9 cellular contexts compared by ENCODE assay signal in genomic region chr2:183125659-183126341, GRCh38. TPM values are rescaled to one million over a fixed set of nuclear protein-coding genes. Genes with fewer than 3 reads are reported as not detected.
DNase-seq lines count a peak whose midpoint lies in the region; ATAC-seq, FAIRE-seq and TF ChIP-seq lines count a peak whose summit lies in the region.
"Had no signal": no experiment of that assay in that cellular context is flagged by ENCODE, and none has a peak within 500 bp of the region (broad histone marks: within the 10 kb centered on the region; RNA-seq: fewer than 3 reads in every experiment).

No MANE protein-coding gene starts in this region.

- H3K9ac ChIP-seq in OCI-LY3 (ENCODE audit: low read length) = peak overlapping the region; percentile 84
- peak overlapping the region; percentile 84 for H3K9ac ChIP-seq in endothelial cell of umbilical vein (replicated peaks; ENCODE audit: extremely low read depth, insufficient read depth, low read length)

- H3K27me3 ChIP-seq in OCI-LY3 (ENCODE audit: low read depth, low read length) (no peaks in the 10 kb centered on the region), endothelial cell of umbilical vein (ENCODE audit: control insufficient read depth in 2 of 2, insufficient read depth in 2 of 2, low read length in 2 of 2) (no peaks in the 10 kb centered on the region), gastrocnemius medialis (no peaks in the 10 kb centered on the region)

- CTCF ChIA-PET in activated CD4-positive, alpha-beta T cell treated with anti-CD3 and anti-CD28 coated beads for 36 hours (lab: Charles Lee) = interaction anchor here (1.2 kb wide), 1 partner anchor 86 kb away, joined by 5 read pairs; no protein-coding TSS in a partner anchor
- CTCF ChIA-PET in endothelial cell of umbilical vein (lab: Charles Lee) = interaction anchor here (1.0 kb wide), 1 partner anchor 13 kb away, joined by 3 read pairs; no protein-coding TSS in a partner anchor

- BruUV-seq in endothelial cell of umbilical vein (replicated peaks; lab: Mats Ljungman, UMichigan) = no TSS peak

- TF ChIP-seq CTCF in OCI-LY3 (IDR thresholded peaks at IDR 0.05; ENCODE audit: low read depth, low read length) (no peak), endothelial cell of umbilical vein (IDR thresholded peaks at IDR 0.05; ENCODE audit: extremely low read depth in 1 of 2, insufficient read depth in 1 of 2, low read depth in 1 of 2, low read length in 2 of 2) (no peak), gastrocnemius medialis (IDR thresholded peaks at IDR 0.05 in 4 of 5, conservative IDR thresholded peaks at IDR 0.05 in 1 of 5) (no peak)

- FAIRE-seq in endothelial cell of umbilical vein (lab: Jason Lieb, UNC) = no peak
- no peak for FAIRE-seq in GM12892 (lab: Jason Lieb, UNC)

- H3K9me3 ChIP-seq in OCI-LY3 (ENCODE audit: insufficient read depth, low read length) = no peaks in the 10 kb centered on the region
- H3K9me3 ChIP-seq in endothelial cell of umbilical vein (replicated peaks; ENCODE audit: control insufficient read depth, insufficient read depth, low read length) = no peaks in the 10 kb centered on the region
- H3K9me3 ChIP-seq in gastrocnemius medialis = no peaks in the 10 kb centered on the region

- H2AFZ ChIP-seq in OCI-LY3 (ENCODE audit: low read depth, low read length) (no peak overlapping the region), endothelial cell of umbilical vein (ENCODE audit: low read depth, low read length) (no peak overlapping the region)

- in situ Hi-C loops in gastrocnemius medialis (cut with MboI; ENCODE audit: low sequenced_read_pairs in 4 of 4) = loop anchor here in 1 of 4 donors (10.0 kb wide), 1 partner anchor 51 kb away; the partner anchor contains the start of gene DUSP19

- intact Hi-C loops in activated CD4-positive, alpha-beta T cell treated with anti-CD3 and anti-CD28 coated beads for 36 hours (cut with DNase I, micrococcal nuclease) = loop anchor here (2.0 to 10.0 kb wide), 3 partner anchors 89 to 1231 kb away; partner anchors contain the start of genes DNAJC10 (in 2 of the 2) and ITPRID2 (in 1 of the 2)
- intact Hi-C loops in endothelial cell of umbilical vein (cut with micrococcal nuclease) = loop anchor here (2.0 kb wide), 1 partner anchor 55 kb away; no protein-coding TSS in a partner anchor
- intact Hi-C loops in gastrocnemius medialis (cut with DNase I; ENCODE audit: low total_unique reads) = loop anchor here (2.0 to 10.0 kb wide), 2 partner anchors 87 to 1231 kb away; partner anchors contain the start of genes ITPRID2 and NCKAP1

- POLR2A ChIA-PET in activated CD4-positive, alpha-beta T cell treated with anti-CD3 and anti-CD28 coated beads for 36 hours (lab: Charles Lee) = no interaction called here
- POLR2A ChIA-PET in endothelial cell of umbilical vein (lab: Charles Lee) = no interaction called here

- H3K9me3 Mint-ChIP-seq in activated CD4-positive, alpha-beta T cell treated with anti-CD3 and anti-CD28 coated beads for 36 hours (ENCODE audit: low read depth) = no peaks in the 10 kb centered on the region

- H3K36me3 Mint-ChIP-seq in activated CD4-positive, alpha-beta T cell treated with anti-CD3 and anti-CD28 coated beads for 36 hours (ENCODE audit: low read depth) = peaks cover 19% of the 10 kb centered on the region

- H3K4me1 Mint-ChIP-seq in activated CD4-positive, alpha-beta T cell treated with anti-CD3 and anti-CD28 coated beads for 36 hours = peaks cover 25% of the 10 kb centered on the region

- H3K4me2 ChIP-seq in OCI-LY3 (ENCODE audit: low read length) (peak overlapping the region; percentile 82), endothelial cell of umbilical vein (ENCODE audit: insufficient read depth, low read length) (peak overlapping the region; percentile 86)

- DNase-seq in activated CD4-positive, alpha-beta T cell treated with anti-CD3 and anti-CD28 coated beads for 36 hours = no peak
- no peak for DNase-seq in activated CD4-positive, alpha-beta T cell treated with anti-CD3 and anti-CD28 coated beads for 1 hour
- DNase-seq in endothelial cell of umbilical vein (ENCODE audit: low read depth, low spot score) = no peak
- DNase-seq in gastrocnemius medialis = no peak
- no peak for DNase-seq in GM12892 (ENCODE audit: insufficient read length)
- DNase-seq: stimulated activated CD4-positive, alpha-beta T cell treated with anti-CD3 and anti-CD28 coated beads, Interleukin-15, amount 100 ng/mL, for 24 hours had no signal

- peak overlapping the region; percentile 51 for H3K27ac Mint-ChIP-seq in activated CD4-positive, alpha-beta T cell treated with anti-CD3 and anti-CD28 coated beads for 36 hours

- dilution Hi-C loops in endothelial cell of umbilical vein (cut with MboI; ENCODE audit: extremely low pct_ligation_motif_present, low sequenced_read_pairs) = no loop called here

- peaks cover 5% of the 10 kb centered on the region; the same call in 1 of the 2 replicates for H4K20me1 ChIP-seq in OCI-LY3 (ENCODE audit: insufficient read depth, low read length)
- H4K20me1 ChIP-seq in endothelial cell of umbilical vein (replicated peaks; ENCODE audit: control insufficient read depth, extremely low read depth, insufficient read depth, low read length) = peaks cover 2% of the 10 kb centered on the region

- H3K27ac ChIP-seq in OCI-LY3 (ENCODE audit: low read length) (no peak overlapping the region), endothelial cell of umbilical vein (ENCODE audit: insufficient read depth, low read depth, low read length) (no peak overlapping the region), gastrocnemius medialis (no peak overlapping the region)

- no peak for ATAC-seq in activated CD4-positive, alpha-beta T cell treated with anti-CD3 and anti-CD28 coated beads for 36 hours
- ATAC-seq in gastrocnemius medialis (no peak), GM19035 (IDR thresholded peaks at IDR 0.05; ENCODE audit: unreplicated experiment) (no peak), HG03565 (IDR thresholded peaks at IDR 0.05; ENCODE audit: unreplicated experiment) (no peak)

- no peaks in the 10 kb centered on the region for H3K9me1 ChIP-seq in endothelial cell of umbilical vein (replicated peaks; ENCODE audit: control insufficient read depth, extremely low read depth, insufficient read depth, low read length)

- TF ChIP-seq POLR2A in endothelial cell of umbilical vein (IDR thresholded peaks at IDR 0.05; ENCODE audit: low read depth, low read length) (no peak), gastrocnemius medialis (IDR thresholded peaks at IDR 0.05) (no peak), GM12892 (IDR thresholded peaks at IDR 0.05; ENCODE audit: low read depth, low read length) (no peak)

- H3K79me2 ChIP-seq in OCI-LY3 (ENCODE audit: low read length) (peaks cover 64% of the 10 kb centered on the region), endothelial cell of umbilical vein (ENCODE audit: control insufficient read depth, insufficient read depth, low read length) (peaks cover 57% of the 10 kb centered on the region)

- H3K4me3 ChIP-seq in OCI-LY3 (ENCODE audit: low read length) (peak overlapping the region; percentile 94), endothelial cell of umbilical vein (replicated peaks in 1 of 3; ENCODE audit: insufficient read depth in 1 of 3, low read depth in 1 of 3, low read length in 3 of 3) (peak overlapping the region in 1 of 3 experiments; percentile 81), gastrocnemius medialis (peak overlapping the region in 3 of 4 donors; percentile 78 to 99 (median 83))

- H3K36me3 ChIP-seq in OCI-LY3 (replicated peaks; ENCODE audit: low read depth, low read length) (peaks cover 8% of the 10 kb centered on the region), endothelial cell of umbilical vein (ENCODE audit: control insufficient read depth in 2 of 2, extremely low read depth in 1 of 2, insufficient read depth in 2 of 2, low read length in 2 of 2) (peaks cover 0 to 8% of the 10 kb centered on the region in 2 experiments), gastrocnemius medialis (peaks cover 0 to 11% of the 10 kb centered on the region in 2 donors)

- peak overlapping the region; percentile 96 for H3K4me3 Mint-ChIP-seq in activated CD4-positive, alpha-beta T cell treated with anti-CD3 and anti-CD28 coated beads for 36 hours

- H3K27me3 Mint-ChIP-seq in activated CD4-positive, alpha-beta T cell treated with anti-CD3 and anti-CD28 coated beads for 36 hours = no peaks in the 10 kb centered on the region

- H3K4me1 ChIP-seq in OCI-LY3 (ENCODE audit: low read length) (peaks cover 15% of the 10 kb centered on the region), endothelial cell of umbilical vein (ENCODE audit: control insufficient read depth, extremely low read depth, insufficient read depth, low read length) (peaks cover 12% of the 10 kb centered on the region), gastrocnemius medialis (peaks cover 12 to 16% of the 10 kb centered on the region in 2 donors)

TF ChIP-seq in endothelial cell of umbilical vein, 7 proteins besides CTCF, POLR2A, EP300 and RAD21:
- TF ChIP-seq JUN (IDR thresholded peaks at IDR 0.05; ENCODE audit: borderline replicate concordance, insufficient read depth, insufficient read length, low read depth) = no peak
- TF ChIP-seq POLR2AphosphoS5 (IDR thresholded peaks at IDR 0.05; ENCODE audit: insufficient read depth, low read depth, low read length) = no peak

RNA-seq across cellular contexts. Expression of gene NUP35, which starts 1.6 kb away (rescaled TPM):
- 10 to 100 TPM; 36.0 to 50.5 TPM for total RNA-seq in activated CD4-positive, alpha-beta T cell treated with anti-CD3 and anti-CD28 coated beads for 36 hours
- 18.5 and 22.1 TPM in 2 replicates for total RNA-seq in endothelial cell of umbilical vein
- 8.4 and 8.6 TPM in 2 replicates for polyA plus RNA-seq in endothelial cell of umbilical vein
- polyA plus RNA-seq in endothelial cell of umbilical vein (2011; cell fraction: cytosol; rRNA removed) = 10.3 and 11.4 TPM in 2 replicates
- polyA plus RNA-seq in endothelial cell of umbilical vein (2011; cell fraction: nucleus; rRNA removed) = 12.0 and 14.6 TPM in 2 replicates
- polyA plus RNA-seq in endothelial cell of umbilical vein (2012) = 12.7 and 19.5 TPM in 2 replicates
- 15.2 and 15.4 TPM in 2 replicates for polyA minus RNA-seq in endothelial cell of umbilical vein
- 8.8 TPM for polyA minus RNA-seq in endothelial cell of umbilical vein (2011; cell fraction: cytosol; rRNA and poly(A)+ RNA removed)
- 20.7 and 28.3 TPM in 2 replicates for polyA minus RNA-seq in endothelial cell of umbilical vein (2011; cell fraction: nucleus; rRNA and poly(A)+ RNA removed)
- total RNA-seq in gastrocnemius medialis = 1 to 10 TPM; 3.6 to 9.7 (median 5.6) TPM
- 19.1 TPM for polyA plus RNA-seq in GM12892 (2012; ENCODE audit: missing spikeins)

RNA-seq across cellular contexts. Expression of gene DUSP19, which starts 47.3 kb away (rescaled TPM):
- total RNA-seq in activated CD4-positive, alpha-beta T cell treated with anti-CD3 and anti-CD28 coated beads for 36 hours = 1 to 10 TPM; 4.0 to 4.2 TPM
- total RNA-seq in endothelial cell of umbilical vein = 1.7 and 1.9 TPM in 2 replicates
- 0.53 and 0.69 TPM in 2 replicates for polyA plus RNA-seq in endothelial cell of umbilical vein
- polyA plus RNA-seq in endothelial cell of umbilical vein (2011; cell fraction: cytosol; rRNA removed) = 0.59 and 0.92 TPM in 2 replicates
- polyA plus RNA-seq in endothelial cell of umbilical vein (2011; cell fraction: nucleus; rRNA removed) = 0.36 and 1.0 TPM in 2 replicates
- polyA plus RNA-seq in endothelial cell of umbilical vein (2012) = 0.74 and 0.75 TPM in 2 replicates
- 2.0 and 2.6 TPM in 2 replicates for polyA minus RNA-seq in endothelial cell of umbilical vein
- polyA minus RNA-seq in endothelial cell of umbilical vein (2011; cell fraction: cytosol; rRNA and poly(A)+ RNA removed) = 1.8 TPM
- 0.29 and 0.91 TPM in 2 replicates for polyA minus RNA-seq in endothelial cell of umbilical vein (2011; cell fraction: nucleus; rRNA and poly(A)+ RNA removed)
- total RNA-seq in gastrocnemius medialis = 1 to 10 TPM in 3 of 4 donors, under 1 TPM in 1; 0.47 to 5.9 (median 2.1) TPM
- 2.0 TPM for polyA plus RNA-seq in GM12892 (2012; ENCODE audit: missing spikeins)
